In genomic region chr11:70699294-70700221, GRCh38 we compare ENCODE assay signal across 16 cellular contexts.
A peak's percentile ranks its signal among the peaks of the same experiment; 100 is the strongest.
DNase-seq lines count a peak whose midpoint lies in the region; ATAC-seq and TF ChIP-seq lines count a peak whose summit lies in the region.
"Had no signal": no experiment of that assay in that cellular context is flagged by ENCODE, and none has a peak within 500 bp of the region (broad histone marks: within the 10 kb centered on the region; RNA-seq: fewer than 3 reads in every experiment).

No MANE protein-coding gene starts in this region.

- TF ChIP-seq CTCF in HCT116 (IDR thresholded peaks at IDR 0.05 in 2 of 3, conservative IDR thresholded peaks at IDR 0.05 in 1 of 3; ENCODE audit: borderline replicate concordance in 1 of 3, insufficient read depth in 1 of 3, low read depth in 2 of 3, low read length in 2 of 3): no peak
- TF ChIP-seq CTCF in osteocyte (IDR thresholded peaks at IDR 0.05): no peak

- DNase-seq in HCT116 (ENCODE audit: low read depth, low spot score): no peak
- peak; percentile 60 for DNase-seq in SK-MEL-5 (ENCODE audit: low read depth, low spot score)
- DNase-seq in left kidney (ENCODE audit: low read depth, low spot score): peak; percentile 69
- no peak for DNase-seq in osteocyte (ENCODE audit: extremely low spot score, unreplicated experiment)
- no peak for DNase-seq in NCI-H2196 treated with DMSO at 0.1 percent for 48 hours (lab: John Stamatoyannopoulos, UW; ENCODE audit: unreplicated experiment)
- DNase-seq in activated naive CD4-positive, alpha-beta T cell treated with anti-CD3 and anti-CD28 coated beads, Interleukin-2, amount 10 ng/mL, durations not matched to agents 7 days and 5 days: no peak
- DNase-seq: activated CD4-positive, alpha-beta T cell treated with anti-CD3 and anti-CD28 coated beads for 4 hours; activated T-cell treated with anti-CD3 and anti-CD28 coated beads, Interleukin-2, amount 50 U/mL, for 24 hours; CD4-positive, alpha-beta memory T cell; GM23248; head of caudate nucleus; NCI-H2171 treated with DMSO at 0.1 percent for 48 hours; stimulated activated naive CD8-positive, alpha-beta T cell treated with anti-CD3 and anti-CD28 coated beads, Interleukin-15, Interleukin-2, amounts not matched to agents 100 U/mL and 50 U/mL, for 24 hours had no signal

- no peaks in the 10 kb centered on the region for H3K9me2 ChIP-seq in HCT116 (ENCODE audit: insufficient read depth)

- H3K9me3 ChIP-seq in BLaER1 treated with 17β-estradiol and CSF1 and Interleukin-3, amounts not matched to agents 10 nM and 100 nM (replicated peaks in 1 of 11): peaks cover 0 to 10% (median 0%) of the 10 kb centered on the region in 11 experiments; a peak in 2 of 22 replicates
- H3K9me3 ChIP-seq in HCT116 (ENCODE audit: control insufficient read depth in 1 of 2, insufficient read depth in 1 of 2, low read depth in 1 of 2, low read length in 2 of 2): no peaks in the 10 kb centered on the region

- H3K27me3 Mint-ChIP-seq in osteocyte (ENCODE audit: unreplicated experiment): no peaks in the 10 kb centered on the region
- H3K27me3 Mint-ChIP-seq in activated naive CD4-positive, alpha-beta T cell treated with anti-CD3 and anti-CD28 coated beads, Interleukin-2, amount 10 ng/mL, durations not matched to agents 7 days and 5 days: peaks cover 6% of the 10 kb centered on the region

- POLR2A ChIA-PET in HCT116 (lab: Charles Lee): no interaction called here

- no peaks in the 10 kb centered on the region for H3K36me3 Mint-ChIP-seq in osteocyte (ENCODE audit: unreplicated experiment)
- no peaks in the 10 kb centered on the region for H3K36me3 Mint-ChIP-seq in activated naive CD4-positive, alpha-beta T cell treated with anti-CD3 and anti-CD28 coated beads, Interleukin-2, amount 10 ng/mL, durations not matched to agents 7 days and 5 days
- H3K36me3 Mint-ChIP-seq: CD4-positive, alpha-beta memory T cell had no signal

- peaks cover 9% of the 10 kb centered on the region for H3K9me3 Mint-ChIP-seq in osteocyte (ENCODE audit: unreplicated experiment)
- H3K9me3 Mint-ChIP-seq in activated naive CD4-positive, alpha-beta T cell treated with anti-CD3 and anti-CD28 coated beads, Interleukin-2, amount 10 ng/mL, durations not matched to agents 7 days and 5 days: peaks cover 1% of the 10 kb centered on the region
- H3K9me3 Mint-ChIP-seq: CD4-positive, alpha-beta memory T cell had no signal

- peak; percentile 91 for ATAC-seq in HCT116
- no peak for ATAC-seq in GM21390 (IDR thresholded peaks at IDR 0.05; ENCODE audit: unreplicated experiment)
- ATAC-seq: stimulated activated naive CD8-positive, alpha-beta T cell treated with anti-CD3 and anti-CD28 coated beads, Interleukin-15, Interleukin-2, amounts not matched to agents 100 U/mL and 50 U/mL, for 24 hours had no signal

- 0 out of 22 replicates have a peak, but pooled peaks cover 0 to 3% (median 0%) of the 10 kb centered on the region in 11 experiments for H4K20me1 ChIP-seq in BLaER1 treated with 17β-estradiol and CSF1 and Interleukin-3, amounts not matched to agents 10 nM and 100 nM
- H4K20me1 ChIP-seq in HCT116 (ENCODE audit: insufficient read depth): no peaks in the 10 kb centered on the region

- no peaks in the 10 kb centered on the region for H3K4me1 Mint-ChIP-seq in osteocyte (ENCODE audit: unreplicated experiment)
- H3K4me1 Mint-ChIP-seq in activated naive CD4-positive, alpha-beta T cell treated with anti-CD3 and anti-CD28 coated beads, Interleukin-2, amount 10 ng/mL, durations not matched to agents 7 days and 5 days: peaks cover 4% of the 10 kb centered on the region

- in situ Hi-C loops in SK-MEL-5 (cut with HindIII; ENCODE audit: low pct_unique_long_range_greater_than_20kb, low sequenced_read_pairs): no loop called here

- CTCF ChIA-PET in HCT116 (lab: Charles Lee): no interaction called here
- CTCF ChIA-PET in activated naive CD4-positive, alpha-beta T cell treated with anti-CD3 and anti-CD28 coated beads, Interleukin-2, amount 10 ng/mL, durations not matched to agents 7 days and 5 days (lab: Charles Lee): no interaction called here

- no peak for TF ChIP-seq POLR2A in HCT116 (IDR thresholded peaks at IDR 0.05; ENCODE audit: borderline replicate concordance, extremely low read depth, insufficient read depth, insufficient read length)

- H3K36me3 ChIP-seq in BLaER1 treated with 17β-estradiol and CSF1 and Interleukin-3, amounts not matched to agents 10 nM and 100 nM: no peaks in the 10 kb centered on the region
- H3K36me3 ChIP-seq in HCT116 (ENCODE audit: control insufficient read depth in 1 of 2, insufficient read depth in 2 of 2, low read length in 2 of 2): no peaks in the 10 kb centered on the region

- peak overlapping the region; percentile 36 to 62 (median 48); a peak in 21 of 22 replicates for H3K4me2 ChIP-seq in BLaER1 treated with 17β-estradiol and CSF1 and Interleukin-3, amounts not matched to agents 10 nM and 100 nM
- no peak overlapping the region for H3K4me2 ChIP-seq in HCT116 (ENCODE audit: low read length)

- no peak overlapping the region for H3K4me3 ChIP-seq in BLaER1 treated with 17β-estradiol and CSF1 and Interleukin-3, amounts not matched to agents 10 nM and 100 nM
- H3K4me3 ChIP-seq in HCT116 (replicated peaks in 1 of 2; ENCODE audit: low read depth in 1 of 2, low read length in 2 of 2): no peak overlapping the region
- H3K4me3 ChIP-seq: GM23248 had no signal

- H3K27ac Mint-ChIP-seq in osteocyte (ENCODE audit: unreplicated experiment): no peak overlapping the region
- H3K27ac Mint-ChIP-seq in activated naive CD4-positive, alpha-beta T cell treated with anti-CD3 and anti-CD28 coated beads, Interleukin-2, amount 10 ng/mL, durations not matched to agents 7 days and 5 days: no peak overlapping the region
- H3K27ac Mint-ChIP-seq: activated T-cell treated with anti-CD3 and anti-CD28 coated beads, Interleukin-2, amount 50 U/mL, for 24 hours; CD4-positive, alpha-beta memory T cell had no signal

- no peak overlapping the region for H3K9ac ChIP-seq in BLaER1 treated with 17β-estradiol and CSF1 and Interleukin-3, amounts not matched to agents 10 nM and 100 nM
- no peak overlapping the region for H3K9ac ChIP-seq in HCT116 (ENCODE audit: low read length)
- H3K9ac ChIP-seq: GM23248 had no signal

- H3K79me2 ChIP-seq in HCT116 (ENCODE audit: insufficient read depth, low read length): no peaks in the 10 kb centered on the region

- peaks cover 14 to 33% (median 29%) of the 10 kb centered on the region in 10 experiments; a peak in 19 of 20 replicates for H3K4me1 ChIP-seq in BLaER1 treated with 17β-estradiol and CSF1 and Interleukin-3, amounts not matched to agents 10 nM and 100 nM
- H3K4me1 ChIP-seq in HCT116 (ENCODE audit: control insufficient read depth in 1 of 2, insufficient read depth in 2 of 2, low read length in 2 of 2): no peaks in the 10 kb centered on the region

- RAD21 ChIA-PET in HCT116 (lab: Charles Lee; ENCODE audit: low non-redundant PET in 1 of 2, low total read pairs in 2 of 2, uncharacterized antibody in 2 of 2, unreplicated experiment in 2 of 2): no interaction called here

- H3K27me3 ChIP-seq in BLaER1 treated with 17β-estradiol and CSF1 and Interleukin-3, amounts not matched to agents 10 nM and 100 nM: no peaks in the 10 kb centered on the region
- no peaks in the 10 kb centered on the region for H3K27me3 ChIP-seq in HCT116 (ENCODE audit: insufficient read depth, low read length)

- no TSS peak for BruUV-seq in HCT116 (replicated peaks; lab: Mats Ljungman, UMichigan)

- no peak overlapping the region for H2AFZ ChIP-seq in HCT116 (ENCODE audit: low read depth, low read length, poor library complexity, severe bottlenecking)
- H2AFZ ChIP-seq: GM23248 had no signal

- intact Hi-C loops in HCT116 (cut with micrococcal nuclease): no loop called here

- no peak overlapping the region for H3K4me3 Mint-ChIP-seq in osteocyte (ENCODE audit: unreplicated experiment)
- no peak overlapping the region for H3K4me3 Mint-ChIP-seq in activated naive CD4-positive, alpha-beta T cell treated with anti-CD3 and anti-CD28 coated beads, Interleukin-2, amount 10 ng/mL, durations not matched to agents 7 days and 5 days
- H3K4me3 Mint-ChIP-seq: activated T-cell treated with anti-CD3 and anti-CD28 coated beads, Interleukin-2, amount 50 U/mL, for 24 hours; CD4-positive, alpha-beta memory T cell had no signal

- H3K27ac ChIP-seq in BLaER1 treated with 17β-estradiol and CSF1 and Interleukin-3, amounts not matched to agents 10 nM and 100 nM: no peak overlapping the region
- no peak overlapping the region for H3K27ac ChIP-seq in HCT116 (ENCODE audit: low read depth, low read length)
- H3K27ac ChIP-seq: epithelial cell of prostate, GM23248 had no signal

- no peak for TF ChIP-seq RAD21 in HCT116 (IDR thresholded peaks at IDR 0.05; ENCODE audit: low read depth)

TF ChIP-seq in HCT116, 20 proteins besides CTCF, POLR2A, EP300 and RAD21 (continues in another document):
- TF ChIP-seq ZNF274 (IDR thresholded peaks at IDR 0.05; ENCODE audit: low read depth, low read length): no peak
- no peak for TF ChIP-seq ELF1 (IDR thresholded peaks at IDR 0.05; ENCODE audit: borderline replicate concordance, low read depth)
- no peak for TF ChIP-seq YY1 (IDR thresholded peaks at IDR 0.05; ENCODE audit: extremely low read depth, insufficient replicate concordance, low read depth, low read length)
- no peak for TF ChIP-seq JUND (IDR thresholded peaks at IDR 0.05)
- TF ChIP-seq ZFX (IDR thresholded peaks at IDR 0.05): no peak
- no peak for TF ChIP-seq POLR2AphosphoS5 (IDR thresholded peaks at IDR 0.05; ENCODE audit: low read depth, low read length)
- no peak for TF ChIP-seq EGR1 (IDR thresholded peaks at IDR 0.05; ENCODE audit: low read depth)
- TF ChIP-seq ZBTB33 (IDR thresholded peaks at IDR 0.05; ENCODE audit: extremely low read depth, insufficient replicate concordance, low read length): no peak
- TF ChIP-seq EZH2phosphoT487 (IDR thresholded peaks at IDR 0.05; ENCODE audit: borderline replicate concordance): no peak

Comparison
In these comparisons a context has a peak if more than half of its experiments do, and no peak if none do; other contexts are left out.
1. DNase-seq: peak in SK-MEL-5 (single experiment) and left kidney (single experiment); none in HCT116 (single experiment), osteocyte (single experiment), NCI-H2196 treated with DMSO at 0.1 percent for 48 hours (single experiment) and activated naive CD4-positive, alpha-beta T cell treated with anti-CD3 and anti-CD28 coated beads, Interleukin-2, amount 10 ng/mL, durations not matched to agents 7 days and 5 days (single experiment).